9 cellular contexts compared by ENCODE assay signal in the genomic region with DNA sequence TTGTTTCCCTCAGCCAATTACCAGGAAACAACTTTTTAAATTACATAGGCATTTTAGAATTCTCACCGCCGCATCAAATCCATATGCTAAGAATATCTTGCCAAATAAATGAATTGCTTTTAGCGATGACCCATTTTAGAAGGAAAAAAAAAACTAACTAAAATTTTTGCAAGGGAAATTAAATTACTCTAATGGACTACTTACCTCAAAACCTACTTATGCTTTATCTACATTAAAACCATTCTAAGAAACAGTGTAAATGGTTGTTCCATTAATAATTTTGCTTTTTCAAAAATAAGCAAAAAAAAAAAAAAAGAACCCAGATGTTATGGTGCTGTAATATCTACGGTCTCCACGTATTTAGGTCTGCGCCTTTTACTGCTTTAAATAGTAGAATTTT.
"Had no signal": no experiment of that assay in that cellular context is flagged by ENCODE, and none has a peak within 500 bp of the region (broad histone marks: within the 10 kb centered on the region; RNA-seq: fewer than 3 reads in every experiment).

No MANE protein-coding gene starts in this region.

- H3K36me3 ChIP-seq: HAP-1 had no signal

- H3K9ac ChIP-seq: GM23248 had no signal

- H3K27ac ChIP-seq: GM23248 had no signal

- H2AFZ ChIP-seq: GM23248, GM23338 had no signal

- H3K9me3 ChIP-seq: HAP-1 had no signal

- DNase-seq: GM23248, GOT3, H7, H9, HCEC 1CT, HFFc6 had no signal

- H3K4me2 ChIP-seq: GM23338 had no signal

- H3K4me1 ChIP-seq: HAP-1 had no signal

- H3K4me3 Mint-ChIP-seq: GM23338, H9, HFFc6 had no signal

- H3K4me3 ChIP-seq: GM23248, GM23338, HAP-1 had no signal

- H3K4me1 Mint-ChIP-seq: GM23338, H9 had no signal

- H3K27ac Mint-ChIP-seq: GM23338, H9, HFFc6 had no signal

- ATAC-seq: GM23338, HCT116 had no signal
